Comparison of ENCODE assay signal across 1 cellular context in the genomic region with DNA sequence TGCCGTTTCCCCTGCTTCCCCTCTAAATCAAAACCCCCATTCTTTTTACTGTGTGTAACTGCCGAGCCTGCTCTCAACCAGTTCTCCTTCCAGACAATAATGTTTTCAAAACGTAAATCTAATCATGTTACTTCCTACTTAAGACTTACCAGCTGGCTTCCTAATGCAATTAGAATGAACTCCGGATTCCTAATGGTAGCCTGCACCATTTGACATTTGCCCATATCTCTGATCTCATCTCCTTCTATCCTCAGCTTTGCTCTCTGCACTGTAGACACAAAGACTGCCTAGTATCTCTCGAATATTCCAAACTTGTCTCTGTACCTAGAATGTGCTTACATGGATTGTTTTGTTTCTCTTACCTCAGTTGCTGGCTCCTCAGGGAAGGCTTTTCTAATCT.
TF ChIP-seq lines count a peak whose summit lies in the region.

No MANE protein-coding gene starts in this region.

TF ChIP-seq in SK-N-SH, 30 proteins besides CTCF, POLR2A, EP300 and RAD21 (continued from another document):
- TF ChIP-seq, protein P1, sequence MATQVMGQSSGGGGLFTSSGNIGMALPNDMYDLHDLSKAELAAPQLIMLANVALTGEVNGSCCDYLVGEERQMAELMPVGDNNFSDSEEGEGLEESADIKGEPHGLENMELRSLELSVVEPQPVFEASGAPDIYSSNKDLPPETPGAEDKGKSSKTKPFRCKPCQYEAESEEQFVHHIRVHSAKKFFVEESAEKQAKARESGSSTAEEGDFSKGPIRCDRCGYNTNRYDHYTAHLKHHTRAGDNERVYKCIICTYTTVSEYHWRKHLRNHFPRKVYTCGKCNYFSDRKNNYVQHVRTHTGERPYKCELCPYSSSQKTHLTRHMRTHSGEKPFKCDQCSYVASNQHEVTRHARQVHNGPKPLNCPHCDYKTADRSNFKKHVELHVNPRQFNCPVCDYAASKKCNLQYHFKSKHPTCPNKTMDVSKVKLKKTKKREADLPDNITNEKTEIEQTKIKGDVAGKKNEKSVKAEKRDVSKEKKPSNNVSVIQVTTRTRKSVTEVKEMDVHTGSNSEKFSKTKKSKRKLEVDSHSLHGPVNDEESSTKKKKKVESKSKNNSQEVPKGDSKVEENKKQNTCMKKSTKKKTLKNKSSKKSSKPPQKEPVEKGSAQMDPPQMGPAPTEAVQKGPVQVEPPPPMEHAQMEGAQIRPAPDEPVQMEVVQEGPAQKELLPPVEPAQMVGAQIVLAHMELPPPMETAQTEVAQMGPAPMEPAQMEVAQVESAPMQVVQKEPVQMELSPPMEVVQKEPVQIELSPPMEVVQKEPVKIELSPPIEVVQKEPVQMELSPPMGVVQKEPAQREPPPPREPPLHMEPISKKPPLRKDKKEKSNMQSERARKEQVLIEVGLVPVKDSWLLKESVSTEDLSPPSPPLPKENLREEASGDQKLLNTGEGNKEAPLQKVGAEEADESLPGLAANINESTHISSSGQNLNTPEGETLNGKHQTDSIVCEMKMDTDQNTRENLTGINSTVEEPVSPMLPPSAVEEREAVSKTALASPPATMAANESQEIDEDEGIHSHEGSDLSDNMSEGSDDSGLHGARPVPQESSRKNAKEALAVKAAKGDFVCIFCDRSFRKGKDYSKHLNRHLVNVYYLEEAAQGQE (IDR thresholded peaks at IDR 0.05; ENCODE audit: low read depth, low read length), result no peak
- no peak for TF ChIP-seq NFIC (IDR thresholded peaks at IDR 0.05; ENCODE audit: borderline replicate concordance)
TF ChIP-seq in SK-N-SH: peak in this region for 8.
